ENCODE assay signal across 9 cellular contexts in genomic region chr7:92754756-92755581, GRCh38.
DNase-seq lines count a peak whose midpoint lies in the region; ATAC-seq and TF ChIP-seq lines count a peak whose summit lies in the region.
"Had no signal": no experiment of that assay in that cellular context is flagged by ENCODE, and none has a peak within 500 bp of the region (broad histone marks: within the 10 kb centered on the region; RNA-seq: fewer than 3 reads in every experiment).

No MANE protein-coding gene starts in this region.

- TF ChIP-seq CTCF in endodermal cell (conservative IDR thresholded peaks at IDR 0.05) = no peak

- DNase-seq in activated CD8-positive, alpha-beta memory T cell treated with anti-CD3 and anti-CD28 coated beads, Interleukin-2, amount 10 ng/mL, durations not matched to agents 7 days and 5 days = no peak
- no peak for DNase-seq in activated CD8-positive, alpha-beta memory T cell treated with anti-CD3 and anti-CD28 coated beads, Interleukin-2, amount 50 U/mL, for 48 hours
- DNase-seq in NCI-H524 (lab: John Stamatoyannopoulos, UW) (peak; percentile 75 to 91), endodermal cell (peak; percentile 48), neuronal stem cell (ENCODE audit: low spot score) (no peak), COLO829 (ENCODE audit: low spot score) (no peak)
- DNase-seq: WERI-Rb-1 had no signal

- no peaks in the 10 kb centered on the region for H3K9me3 Mint-ChIP-seq in activated CD8-positive, alpha-beta memory T cell treated with anti-CD3 and anti-CD28 coated beads, Interleukin-2, amount 10 ng/mL, durations not matched to agents 7 days and 5 days (ENCODE audit: low read depth)
- H3K9me3 Mint-ChIP-seq in endodermal cell = no peaks in the 10 kb centered on the region
- no peaks in the 10 kb centered on the region for H3K9me3 Mint-ChIP-seq in stimulated activated memory B cell treated with anti-CD40 and anti-IgM and Interleukin-4, amounts not matched to agents 10 μg/mL and 1 μg/mL and 100 μg/mL, for 72 hours

- H3K27ac ChIP-seq in endodermal cell (ENCODE audit: low read depth, low read length) (peak overlapping the region; percentile 64), neuronal stem cell (replicated peaks; ENCODE audit: low read length) (no peak overlapping the region)
- H3K27ac ChIP-seq: WERI-Rb-1 had no signal

- no peak overlapping the region for H3K4me3 Mint-ChIP-seq in activated CD8-positive, alpha-beta memory T cell treated with anti-CD3 and anti-CD28 coated beads, Interleukin-2, amount 10 ng/mL, durations not matched to agents 7 days and 5 days
- no peak overlapping the region for H3K4me3 Mint-ChIP-seq in endodermal cell
- no peak overlapping the region for H3K4me3 Mint-ChIP-seq in stimulated activated memory B cell treated with anti-CD40 and anti-IgM and Interleukin-4, amounts not matched to agents 10 μg/mL and 1 μg/mL and 100 μg/mL, for 72 hours

- no peaks in the 10 kb centered on the region for H3K27me3 ChIP-seq in endodermal cell (ENCODE audit: control insufficient read depth, insufficient read depth, low read length, poor library complexity, severe bottlenecking)
- H3K27me3 ChIP-seq in neuronal stem cell (ENCODE audit: control insufficient read depth in 3 of 3, insufficient read depth in 3 of 3, low read depth in 1 of 3, low read length in 3 of 3) = no peaks in the 10 kb centered on the region

- H3K9ac ChIP-seq in endodermal cell (ENCODE audit: extremely low read depth, low read length, poor library complexity, severe bottlenecking) (no peak overlapping the region), neuronal stem cell (ENCODE audit: low read depth, low read length, poor library complexity) (no peak overlapping the region)

- no peaks in the 10 kb centered on the region for H3K4me1 ChIP-seq in endodermal cell (ENCODE audit: control insufficient read depth, insufficient read depth, low read length)
- peaks cover 0 to 3% of the 10 kb centered on the region in 2 donors for H3K4me1 ChIP-seq in neuronal stem cell (ENCODE audit: control insufficient read depth in 2 of 2, insufficient read depth in 1 of 2, low read depth in 1 of 2, low read length in 2 of 2)

- no peak overlapping the region for H2BK12ac ChIP-seq in neuronal stem cell (ENCODE audit: low read length)

- ATAC-seq in activated CD8-positive, alpha-beta memory T cell treated with anti-CD3 and anti-CD28 coated beads, Interleukin-2, amount 10 ng/mL, durations not matched to agents 7 days and 5 days = no peak
- no peak for ATAC-seq in stimulated activated memory B cell treated with anti-CD40 and anti-IgM and Interleukin-4, amounts not matched to agents 10 μg/mL and 1 μg/mL and 100 μg/mL, for 72 hours
- no peak for ATAC-seq in GM18858 (IDR thresholded peaks at IDR 0.05; ENCODE audit: unreplicated experiment)

- H3K79me1 ChIP-seq in neuronal stem cell (ENCODE audit: low read depth, low read length) = no peaks in the 10 kb centered on the region

- no peak overlapping the region for H4K8ac ChIP-seq in neuronal stem cell (ENCODE audit: low read depth, low read length)

- H3K4me2 ChIP-seq in neuronal stem cell (ENCODE audit: insufficient read depth, low read length, poor library complexity, severe bottlenecking) = no peak overlapping the region

- H3K4me1 Mint-ChIP-seq in activated CD8-positive, alpha-beta memory T cell treated with anti-CD3 and anti-CD28 coated beads, Interleukin-2, amount 10 ng/mL, durations not matched to agents 7 days and 5 days = peaks cover 38% of the 10 kb centered on the region
- peaks cover 25% of the 10 kb centered on the region for H3K4me1 Mint-ChIP-seq in endodermal cell
- H3K4me1 Mint-ChIP-seq in stimulated activated memory B cell treated with anti-CD40 and anti-IgM and Interleukin-4, amounts not matched to agents 10 μg/mL and 1 μg/mL and 100 μg/mL, for 72 hours = peaks cover 15% of the 10 kb centered on the region

- no peak overlapping the region for H2BK120ac ChIP-seq in neuronal stem cell (ENCODE audit: low read depth, low read length)

- H3K23ac ChIP-seq in neuronal stem cell (ENCODE audit: low read depth, low read length, poor library complexity) = no peak overlapping the region

- no peak overlapping the region for H2BK15ac ChIP-seq in neuronal stem cell (ENCODE audit: low read length)

- peak overlapping the region; percentile 51 for H3K27ac Mint-ChIP-seq in activated CD8-positive, alpha-beta memory T cell treated with anti-CD3 and anti-CD28 coated beads, Interleukin-2, amount 10 ng/mL, durations not matched to agents 7 days and 5 days
- no peak overlapping the region for H3K27ac Mint-ChIP-seq in endodermal cell
- H3K27ac Mint-ChIP-seq in stimulated activated memory B cell treated with anti-CD40 and anti-IgM and Interleukin-4, amounts not matched to agents 10 μg/mL and 1 μg/mL and 100 μg/mL, for 72 hours = peak overlapping the region; percentile 3

- H3K18ac ChIP-seq in neuronal stem cell (ENCODE audit: low read length) = no peak overlapping the region

- H3K36me3 ChIP-seq in endodermal cell (ENCODE audit: control insufficient read depth, insufficient read depth, low read length) (peaks cover 4% of the 10 kb centered on the region), neuronal stem cell (replicated peaks in 1 of 2; ENCODE audit: control insufficient read depth in 2 of 2, insufficient read depth in 2 of 2, low read length in 2 of 2) (peaks cover 0 to 4% of the 10 kb centered on the region in 2 donors)
- H3K36me3 ChIP-seq: WERI-Rb-1 had no signal

- no peak overlapping the region for H3K4ac ChIP-seq in neuronal stem cell (ENCODE audit: low read length)

- H2AFZ ChIP-seq in neuronal stem cell (ENCODE audit: low read length) = no peak overlapping the region

- no peaks in the 10 kb centered on the region for H3K27me3 Mint-ChIP-seq in activated CD8-positive, alpha-beta memory T cell treated with anti-CD3 and anti-CD28 coated beads, Interleukin-2, amount 10 ng/mL, durations not matched to agents 7 days and 5 days
- H3K27me3 Mint-ChIP-seq in endodermal cell (ENCODE audit: insufficient read depth) = no peaks in the 10 kb centered on the region
- no peaks in the 10 kb centered on the region for H3K27me3 Mint-ChIP-seq in stimulated activated memory B cell treated with anti-CD40 and anti-IgM and Interleukin-4, amounts not matched to agents 10 μg/mL and 1 μg/mL and 100 μg/mL, for 72 hours

- peaks cover 64% of the 10 kb centered on the region for H3K36me3 Mint-ChIP-seq in activated CD8-positive, alpha-beta memory T cell treated with anti-CD3 and anti-CD28 coated beads, Interleukin-2, amount 10 ng/mL, durations not matched to agents 7 days and 5 days
- no peaks in the 10 kb centered on the region for H3K36me3 Mint-ChIP-seq in endodermal cell (ENCODE audit: low read depth)
- H3K36me3 Mint-ChIP-seq in stimulated activated memory B cell treated with anti-CD40 and anti-IgM and Interleukin-4, amounts not matched to agents 10 μg/mL and 1 μg/mL and 100 μg/mL, for 72 hours = peaks cover 10% of the 10 kb centered on the region

- no peak overlapping the region for H2BK5ac ChIP-seq in neuronal stem cell (ENCODE audit: low read length)

- H3K4me3 ChIP-seq in endodermal cell (ENCODE audit: low read length) (no peak overlapping the region), neuronal stem cell (ENCODE audit: low read length in 2 of 2) (no peak overlapping the region)

- WGBS in endodermal cell (ENCODE audit: insufficient coverage in 1 of 2, insufficient read length in 1 of 2), 2 experiments = 86 to 89% methylated on average over 5 to 11 of the region's 11 CpGs
- no CpG with 5 or more reads among the region's 11 CpGs for WGBS in neuronal stem cell (ENCODE audit: extremely low coverage in 2 of 2, insufficient read length in 2 of 2, insufficient replicate concordance in 1 of 2), 2 donors

- H2AK5ac ChIP-seq in neuronal stem cell (ENCODE audit: low read depth, low read length) = no peak overlapping the region

- H3K14ac ChIP-seq in neuronal stem cell (ENCODE audit: low read length) = no peak overlapping the region

- H3K9me3 ChIP-seq in endodermal cell (ENCODE audit: control insufficient read depth, low read length) = no peaks in the 10 kb centered on the region
- H3K9me3 ChIP-seq in neuronal stem cell (replicated peaks in 1 of 2; ENCODE audit: control insufficient read depth in 2 of 2, insufficient read depth in 1 of 2, low read depth in 1 of 2, low read length in 2 of 2) = peaks cover 0 to 4% of the 10 kb centered on the region in 2 donors

- CTCF ChIA-PET in activated CD8-positive, alpha-beta memory T cell treated with anti-CD3 and anti-CD28 coated beads, Interleukin-2, amount 10 ng/mL, durations not matched to agents 7 days and 5 days (lab: Charles Lee) = interaction anchor here (1.2 kb wide), 1 partner anchor 42 kb away, joined by 6 read pairs; no protein-coding TSS in a partner anchor

- no peak overlapping the region for H4K91ac ChIP-seq in neuronal stem cell (ENCODE audit: low read depth, low read length, poor library complexity)

Comparison
In these comparisons a context has a peak if more than half of its experiments do, and no peak if none do; other contexts are left out.
1. DNase-seq: peak in NCI-H524 (2 of 2) and endodermal cell (single experiment); none in activated CD8-positive, alpha-beta memory T cell treated with anti-CD3 and anti-CD28 coated beads, Interleukin-2, amount 10 ng/mL, durations not matched to agents 7 days and 5 days (single experiment), activated CD8-positive, alpha-beta memory T cell treated with anti-CD3 and anti-CD28 coated beads, Interleukin-2, amount 50 U/mL, for 48 hours (single experiment), neuronal stem cell (single experiment) and COLO829 (single experiment).